Comparison of ENCODE assay signal across 1 cellular context in the genomic region with DNA sequence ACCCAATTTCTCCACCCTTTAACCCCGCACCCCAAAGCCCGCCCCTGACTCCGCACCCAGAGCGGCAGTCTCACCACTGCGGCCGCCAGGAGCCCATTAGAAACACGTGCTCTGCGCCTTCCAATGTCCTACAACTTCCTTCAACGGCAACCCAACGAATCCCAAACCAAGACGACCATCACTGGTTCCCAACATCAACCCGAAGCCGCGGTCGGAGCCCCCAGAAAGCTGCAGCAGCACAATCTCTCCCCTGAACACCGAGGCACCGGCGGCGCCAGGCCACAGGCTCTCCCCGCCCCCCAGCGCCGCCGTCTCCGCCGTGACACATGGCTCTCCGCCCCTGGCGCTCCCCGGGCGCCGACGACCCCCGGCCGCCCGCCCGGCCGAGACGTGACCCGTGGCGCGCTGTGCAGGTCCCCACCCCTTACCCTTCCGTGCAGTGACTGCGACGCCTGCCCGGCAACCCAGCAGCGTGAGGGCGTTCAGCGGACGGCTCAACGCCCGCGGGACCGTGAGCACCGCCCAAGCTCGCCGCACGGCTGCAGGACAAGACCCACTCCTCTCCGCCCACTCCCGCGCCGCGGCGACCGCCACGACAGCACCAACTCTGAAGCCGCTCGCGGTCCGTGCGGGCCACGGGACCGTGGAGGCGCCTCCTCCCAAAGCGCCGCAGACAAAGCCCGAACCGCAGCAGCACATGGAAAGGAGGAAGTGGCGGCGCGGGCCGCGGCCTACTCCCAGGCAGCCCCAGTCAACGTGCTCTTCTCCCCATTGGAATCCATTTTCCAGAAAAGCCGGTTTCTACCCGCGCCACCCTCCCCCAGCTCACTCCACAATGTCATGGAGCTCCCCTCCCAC.
A peak's percentile ranks its signal among the peaks of the same experiment; 100 is the strongest.
TF ChIP-seq lines count a peak whose summit lies in the region.

No MANE protein-coding gene starts in this region.

TF ChIP-seq in K562, 482 proteins besides CTCF, POLR2A, EP300 and RAD21 (continued from another document and continues in another):
- TF ChIP-seq MGA (IDR thresholded peaks at IDR 0.05) (peak; percentile 30; the same call in 1 of the 2 replicates), SMARCE1 (IDR thresholded peaks at IDR 0.05) (no peak), CSDE1 (IDR thresholded peaks at IDR 0.05) (no peak), NEUROD1 (IDR thresholded peaks at IDR 0.05; ENCODE audit: borderline replicate concordance, low read depth, low read length, partially characterized antibody) (no peak), HSF4 (CRISPR knock-in tag; IDR thresholded peaks at IDR 0.05; ENCODE audit: borderline replicate concordance) (no peak), SMARCA5 (IDR thresholded peaks at IDR 0.05) (no peak), ZNF609 (CRISPR knock-in tag; IDR thresholded peaks at IDR 0.05; ENCODE audit: borderline replicate concordance) (no peak), MTA3 (IDR thresholded peaks at IDR 0.05; ENCODE audit: borderline replicate concordance) (no peak), GATAD2B (IDR thresholded peaks at IDR 0.05; ENCODE audit: borderline replicate concordance) (no peak), TCF3 (CRISPR knock-in tag; IDR thresholded peaks at IDR 0.05) (no peak; the same call in 1 of the 2 replicates), FOS (IDR thresholded peaks at IDR 0.05; ENCODE audit: extremely low read depth, insufficient read length) (no peak), SIRT6 (IDR thresholded peaks at IDR 0.05; ENCODE audit: low read depth, low read length) (no peak), TCF7 (IDR thresholded peaks at IDR 0.05; ENCODE audit: borderline replicate concordance) (no peak), PRPF4 (IDR thresholded peaks at IDR 0.05; ENCODE audit: insufficient read depth, low read depth, low read length, poor library complexity, severe bottlenecking) (no peak), RFX1 (IDR thresholded peaks at IDR 0.05) (no peak), PRMT5 (CRISPR knock-in tag; IDR thresholded peaks at IDR 0.05) (no peak), ZNF449 (CRISPR knock-in tag; IDR thresholded peaks at IDR 0.05) (no peak), TAF1 (IDR thresholded peaks at IDR 0.05; ENCODE audit: control insufficient read depth, extremely low read depth, insufficient read depth, low read length, severe bottlenecking) (peak; percentile 10), FOXA1 (IDR thresholded peaks at IDR 0.05; ENCODE audit: borderline replicate concordance) (no peak), E2F3 (CRISPR knock-in tag; IDR thresholded peaks at IDR 0.05) (no peak), SAFB2 (IDR thresholded peaks at IDR 0.05; ENCODE audit: borderline replicate concordance, low read depth, low read length, severe bottlenecking) (no peak), SMAD3 (CRISPR knock-in tag; conservative IDR thresholded peaks at IDR 0.05) (no peak), SREBF1 (IDR thresholded peaks at IDR 0.05; ENCODE audit: borderline replicate concordance, low read depth, low read length) (no peak), ZKSCAN1 (IDR thresholded peaks at IDR 0.05; ENCODE audit: low read depth, low read length) (no peak), ZNF165 (CRISPR knock-in tag; IDR thresholded peaks at IDR 0.05; ENCODE audit: borderline replicate concordance) (no peak)
- TF ChIP-seq, protein P1, sequence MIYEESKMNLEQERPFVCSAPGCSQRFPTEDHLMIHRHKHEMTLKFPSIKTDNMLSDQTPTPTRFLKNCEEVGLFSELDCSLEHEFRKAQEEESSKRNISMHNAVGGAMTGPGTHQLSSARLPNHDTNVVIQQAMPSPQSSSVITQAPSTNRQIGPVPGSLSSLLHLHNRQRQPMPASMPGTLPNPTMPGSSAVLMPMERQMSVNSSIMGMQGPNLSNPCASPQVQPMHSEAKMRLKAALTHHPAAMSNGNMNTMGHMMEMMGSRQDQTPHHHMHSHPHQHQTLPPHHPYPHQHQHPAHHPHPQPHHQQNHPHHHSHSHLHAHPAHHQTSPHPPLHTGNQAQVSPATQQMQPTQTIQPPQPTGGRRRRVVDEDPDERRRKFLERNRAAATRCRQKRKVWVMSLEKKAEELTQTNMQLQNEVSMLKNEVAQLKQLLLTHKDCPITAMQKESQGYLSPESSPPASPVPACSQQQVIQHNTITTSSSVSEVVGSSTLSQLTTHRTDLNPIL (CRISPR knock-in tag; IDR thresholded peaks at IDR 0.05) = no peak
- TF ChIP-seq, protein P2, sequence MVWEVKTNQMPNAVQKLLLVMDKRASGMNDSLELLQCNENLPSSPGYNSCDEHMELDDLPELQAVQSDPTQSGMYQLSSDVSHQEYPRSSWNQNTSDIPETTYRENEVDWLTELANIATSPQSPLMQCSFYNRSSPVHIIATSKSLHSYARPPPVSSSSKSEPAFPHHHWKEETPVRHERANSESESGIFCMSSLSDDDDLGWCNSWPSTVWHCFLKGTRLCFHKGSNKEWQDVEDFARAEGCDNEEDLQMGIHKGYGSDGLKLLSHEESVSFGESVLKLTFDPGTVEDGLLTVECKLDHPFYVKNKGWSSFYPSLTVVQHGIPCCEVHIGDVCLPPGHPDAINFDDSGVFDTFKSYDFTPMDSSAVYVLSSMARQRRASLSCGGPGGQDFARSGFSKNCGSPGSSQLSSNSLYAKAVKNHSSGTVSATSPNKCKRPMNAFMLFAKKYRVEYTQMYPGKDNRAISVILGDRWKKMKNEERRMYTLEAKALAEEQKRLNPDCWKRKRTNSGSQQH (CRISPR knock-in tag; IDR thresholded peaks at IDR 0.05) = no peak
- TF ChIP-seq, protein P3, sequence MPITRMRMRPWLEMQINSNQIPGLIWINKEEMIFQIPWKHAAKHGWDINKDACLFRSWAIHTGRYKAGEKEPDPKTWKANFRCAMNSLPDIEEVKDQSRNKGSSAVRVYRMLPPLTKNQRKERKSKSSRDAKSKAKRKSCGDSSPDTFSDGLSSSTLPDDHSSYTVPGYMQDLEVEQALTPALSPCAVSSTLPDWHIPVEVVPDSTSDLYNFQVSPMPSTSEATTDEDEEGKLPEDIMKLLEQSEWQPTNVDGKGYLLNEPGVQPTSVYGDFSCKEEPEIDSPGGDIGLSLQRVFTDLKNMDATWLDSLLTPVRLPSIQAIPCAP (CRISPR knock-in tag; IDR thresholded peaks at IDR 0.05; ENCODE audit: borderline replicate concordance) = no peak
